In genomic region chr5:154278908-154279307, GRCh38 we compare ENCODE assay signal across 12 cellular contexts.
DNase-seq lines count a peak whose midpoint lies in the region; ATAC-seq, FAIRE-seq and TF ChIP-seq lines count a peak whose summit lies in the region.
"Had no signal": no experiment of that assay in that cellular context is flagged by ENCODE, and none has a peak within 500 bp of the region (broad histone marks: within the 10 kb centered on the region; RNA-seq: fewer than 3 reads in every experiment).

No MANE protein-coding gene starts in this region.

- no peak overlapping the region for H3K23ac ChIP-seq in mesendoderm (ENCODE audit: low read length)

- no peaks in the 10 kb centered on the region for H4K20me1 ChIP-seq in smooth muscle cell (ENCODE audit: low read depth)

- H3K56ac ChIP-seq in mesendoderm (ENCODE audit: low read length) = no peak overlapping the region

- H3K27ac ChIP-seq in smooth muscle cell (ENCODE audit: low read depth) = peak overlapping the region; percentile 52
- H3K27ac ChIP-seq in mesendoderm (ENCODE audit: low read depth, low read length) = no peak overlapping the region
- H3K27ac ChIP-seq in upper lobe of right lung = no peak overlapping the region
- H3K27ac ChIP-seq: esophagus muscularis mucosa, PC-9 had no signal

- no peak overlapping the region for H2BK15ac ChIP-seq in mesendoderm (replicated peaks; ENCODE audit: low read depth)

- H3K4me2 ChIP-seq in smooth muscle cell = no peak overlapping the region
- no peak overlapping the region for H3K4me2 ChIP-seq in mesendoderm (ENCODE audit: low read length)
- H3K4me2 ChIP-seq: PC-9 had no signal

- no peak overlapping the region for H2AFZ ChIP-seq in smooth muscle cell (ENCODE audit: low read depth)
- H2AFZ ChIP-seq: PC-9 had no signal

- no peak overlapping the region for H4K5ac ChIP-seq in mesendoderm (ENCODE audit: low read length)

- H3K79me1 ChIP-seq in mesendoderm (ENCODE audit: low read length) = no peaks in the 10 kb centered on the region

- no peak overlapping the region for H2BK5ac ChIP-seq in mesendoderm (ENCODE audit: low read length)

- H3K27me3 ChIP-seq in smooth muscle cell (ENCODE audit: low read depth) (no peaks in the 10 kb centered on the region), mesendoderm (ENCODE audit: insufficient read depth, low read length, poor library complexity) (no peaks in the 10 kb centered on the region), upper lobe of right lung (no peaks in the 10 kb centered on the region)
- H3K27me3 ChIP-seq: esophagus muscularis mucosa had no signal

- no peak overlapping the region for H4K8ac ChIP-seq in mesendoderm (ENCODE audit: low read depth, low read length)

- H3K4me3 ChIP-seq in smooth muscle cell = no peak overlapping the region
- H3K4me3 ChIP-seq in mesendoderm (ENCODE audit: low read length) = no peak overlapping the region
- H3K4me3 ChIP-seq in upper lobe of right lung = no peak overlapping the region
- H3K4me3 ChIP-seq: esophagus muscularis mucosa, PC-9 had no signal

- H2BK120ac ChIP-seq in mesendoderm (ENCODE audit: low read depth, low read length) = no peak overlapping the region

- H3K4ac ChIP-seq in mesendoderm (ENCODE audit: low read depth, low read length) = no peak overlapping the region

- DNase-seq in GM19239 (ENCODE audit: insufficient read length, low spot score) = no peak
- no peak for DNase-seq in smooth muscle cell (lab: John Stamatoyannopoulos, UW; ENCODE audit: unreplicated experiment)
- no peak for DNase-seq in activated CD4-positive, alpha-beta T cell treated with anti-CD3 and anti-CD28 coated beads, Interleukin-2, amount 50 U/mL, for 48 hours
- DNase-seq in mesendoderm = no peak
- no peak for DNase-seq in upper lobe of right lung
- DNase-seq: activated naive CD4-positive, alpha-beta T cell treated with anti-CD3 and anti-CD28 coated beads, Interleukin-2, amount 50 U/mL, for 16 hours; CD8-positive, alpha-beta memory T cell; NCI-H2227 treated with DMSO at 0.1 percent for 48 hours; PC-9 had no signal

- no peak for TF ChIP-seq CTCF in smooth muscle cell (IDR thresholded peaks at IDR 0.05; ENCODE audit: borderline replicate concordance, insufficient read depth, poor library complexity, severe bottlenecking)
- TF ChIP-seq CTCF in upper lobe of right lung (IDR thresholded peaks at IDR 0.05) = no peak

- H3K18ac ChIP-seq in mesendoderm (ENCODE audit: low read length) = no peak overlapping the region

- H2AK5ac ChIP-seq in mesendoderm (ENCODE audit: low read length) = no peak overlapping the region

- peak; percentile 71 for FAIRE-seq in GM19239 (lab: Jason Lieb, UNC)

- peak; percentile 68 for ATAC-seq in HG02571 (IDR thresholded peaks at IDR 0.05; ENCODE audit: unreplicated experiment)
- peak; percentile 44 for ATAC-seq in HG03280 (IDR thresholded peaks at IDR 0.05; ENCODE audit: unreplicated experiment)
- ATAC-seq in upper lobe of right lung = no peak

- peaks cover 11% of the 10 kb centered on the region for H3F3A ChIP-seq in smooth muscle cell (ENCODE audit: low read depth)

- H3K79me2 ChIP-seq in smooth muscle cell (ENCODE audit: low read depth) = no peaks in the 10 kb centered on the region
- H3K79me2 ChIP-seq in mesendoderm (ENCODE audit: control insufficient read depth, insufficient read depth, low read length) = no peaks in the 10 kb centered on the region

- H3K9ac ChIP-seq in smooth muscle cell (ENCODE audit: low read depth) (no peak overlapping the region), mesendoderm (ENCODE audit: low read length) (no peak overlapping the region)

- H3K4me1 ChIP-seq in smooth muscle cell (ENCODE audit: low read depth) (peaks cover 5% of the 10 kb centered on the region), mesendoderm (ENCODE audit: control insufficient read depth, low read depth, low read length) (peaks cover 2% of the 10 kb centered on the region), upper lobe of right lung (peaks cover 3% of the 10 kb centered on the region)

- intact Hi-C loops in upper lobe of right lung (cut with DNase I) = no loop called here

- no peaks in the 10 kb centered on the region for H3K9me3 ChIP-seq in smooth muscle cell (replicated peaks; ENCODE audit: low read depth)
- H3K9me3 ChIP-seq in upper lobe of right lung = no peaks in the 10 kb centered on the region
- H3K9me3 ChIP-seq: esophagus muscularis mucosa had no signal

- H3K36me3 ChIP-seq in smooth muscle cell (ENCODE audit: low read depth) (no peaks in the 10 kb centered on the region), mesendoderm (ENCODE audit: control insufficient read depth, insufficient read depth, low read length) (no peaks in the 10 kb centered on the region), upper lobe of right lung (no peaks in the 10 kb centered on the region)
- H3K36me3 ChIP-seq: esophagus muscularis mucosa had no signal
